Comparison of ENCODE assay signal across 8 cellular contexts in genomic region chr3:24773798-24774197, GRCh38.
DNase-seq lines count a peak whose midpoint lies in the region; ATAC-seq and TF ChIP-seq lines count a peak whose summit lies in the region.

No MANE protein-coding gene starts in this region.

- TF ChIP-seq CTCF in GM20000 (IDR thresholded peaks at IDR 0.05; ENCODE audit: extremely low read depth, missing control alignments) = peak; percentile 72
- peak in 4 of 6 experiments; percentile 22 to 55 (median 50) for TF ChIP-seq CTCF in Peyer's patch (IDR thresholded peaks at IDR 0.05)
- TF ChIP-seq CTCF in right lobe of liver (IDR thresholded peaks at IDR 0.05) = peak; percentile 59 to 81 (median 70)

- POLR2A ChIA-PET in CD8-positive, alpha-beta memory T cell (lab: Charles Lee) = no interaction called here

- intact Hi-C loops in right lobe of liver (cut with DNase I) = no loop called here

- H3K4me1 Mint-ChIP-seq in CD8-positive, alpha-beta memory T cell = no peaks in the 10 kb centered on the region

- no peaks in the 10 kb centered on the region for H3K27me3 Mint-ChIP-seq in CD8-positive, alpha-beta memory T cell

- peaks cover 0 to 7% (median 4%) of the 10 kb centered on the region in 5 donors for H3K9me3 Mint-ChIP-seq in CD8-positive, alpha-beta memory T cell

- no peak overlapping the region for H3K27ac Mint-ChIP-seq in CD8-positive, alpha-beta memory T cell

- ATAC-seq in right lobe of liver = peak; percentile 85 to 91 (median 88)

- TF ChIP-seq POLR2A in Peyer's patch (IDR thresholded peaks at IDR 0.05) (no peak), right lobe of liver (IDR thresholded peaks at IDR 0.05) (no peak)

- CTCF ChIA-PET in CD8-positive, alpha-beta memory T cell (lab: Charles Lee) = no interaction called here

- WGBS in right lobe of liver (ENCODE audit: insufficient coverage, low coverage, low lambda C conversion rate, missing lambda C conversion rate) = 8% methylated on average over 4 of the region's 4 CpGs

- H3K4me3 ChIP-seq in Peyer's patch (no peak overlapping the region), right lobe of liver (no peak overlapping the region)
- H3K4me3 ChIP-seq in CD8-positive, alpha-beta memory T cell (ENCODE audit: low read length) = no peak overlapping the region

- H3K36me3 ChIP-seq in Peyer's patch (no peaks in the 10 kb centered on the region), right lobe of liver (no peaks in the 10 kb centered on the region)
- H3K36me3 ChIP-seq in CD8-positive, alpha-beta memory T cell (ENCODE audit: insufficient read depth, low read length) = no peaks in the 10 kb centered on the region

- H3K36me3 Mint-ChIP-seq in CD8-positive, alpha-beta memory T cell = no peaks in the 10 kb centered on the region

- peak; percentile 69 for DNase-seq in EH (ENCODE audit: low read depth)
- DNase-seq in GM20000 (ENCODE audit: low spot score) = peak; percentile 16
- DNase-seq in HuH-7.5 (ENCODE audit: low spot score) = peak; percentile 36
- DNase-seq in Peyer's patch = peak in 1 of 3 donors; percentile 45
- peak; percentile 43 to 48 for DNase-seq in dermis microvascular lymphatic vessel endothelial cell (ENCODE audit: low read depth in 2 of 2)
- DNase-seq in right lobe of liver = peak; percentile 56 to 59 (median 58)
- no peak for DNase-seq in GM19238 (ENCODE audit: insufficient read length, low spot score)
- no peak for DNase-seq in CD8-positive, alpha-beta memory T cell

- H3K4me1 ChIP-seq in Peyer's patch (no peaks in the 10 kb centered on the region), right lobe of liver (no peaks in the 10 kb centered on the region)
- no peaks in the 10 kb centered on the region for H3K4me1 ChIP-seq in CD8-positive, alpha-beta memory T cell (ENCODE audit: insufficient read depth, low read length)

- H3K9me3 ChIP-seq in Peyer's patch (no peaks in the 10 kb centered on the region), right lobe of liver (no peaks in the 10 kb centered on the region)
- H3K9me3 ChIP-seq in CD8-positive, alpha-beta memory T cell (ENCODE audit: low read length) = no peaks in the 10 kb centered on the region

- no peak overlapping the region for H3K4me3 Mint-ChIP-seq in CD8-positive, alpha-beta memory T cell

- H3K27ac ChIP-seq in Peyer's patch (no peak overlapping the region), right lobe of liver (no peak overlapping the region)
- H3K27ac ChIP-seq in CD8-positive, alpha-beta memory T cell (ENCODE audit: low read depth, low read length) = no peak overlapping the region

- H3K27me3 ChIP-seq in Peyer's patch (no peaks in the 10 kb centered on the region), right lobe of liver (no peaks in the 10 kb centered on the region)
- no peaks in the 10 kb centered on the region for H3K27me3 ChIP-seq in CD8-positive, alpha-beta memory T cell (ENCODE audit: insufficient read depth, low read length, poor library complexity, severe bottlenecking)

Comparison
In these comparisons a context has a peak if more than half of its experiments do, and no peak if none do; other contexts are left out.
1. DNase-seq: peak in EH (single experiment), GM20000 (single experiment), HuH-7.5 (single experiment), dermis microvascular lymphatic vessel endothelial cell (2 of 2) and right lobe of liver (3 of 3); none in GM19238 (single experiment) and CD8-positive, alpha-beta memory T cell (0 of 5).
2. Peak in every context shown above with its lines, with median percentiles within 50 percentile points of each other: CTCF ChIP-seq.